In genomic region chr1:25922633-25923567, GRCh38 we compare ENCODE assay signal across 8 cellular contexts. TPM values are rescaled to one million over a fixed set of nuclear protein-coding genes. Genes with fewer than 3 reads are reported as not detected.
DNase-seq lines count a peak whose midpoint lies in the region; ATAC-seq and TF ChIP-seq lines count a peak whose summit lies in the region.

No MANE protein-coding gene starts in this region.

- peaks cover 34% of the 10 kb centered on the region for H3K4me1 Mint-ChIP-seq in activated naive CD8-positive, alpha-beta T cell (ENCODE audit: low read depth)

- BruUV-seq in Panc1 (replicated peaks; lab: Mats Ljungman, UMichigan), result no TSS peak

- in situ Hi-C loops in Panc1 (cut with HindIII; ENCODE audit: low pct_unique_long_range_greater_than_20kb, low sequenced_read_pairs), result no loop called here

- H3K36me3 Mint-ChIP-seq in activated naive CD8-positive, alpha-beta T cell, result no peaks in the 10 kb centered on the region

- H3K27ac Mint-ChIP-seq in activated naive CD8-positive, alpha-beta T cell, result peak overlapping the region; percentile 79

- TF ChIP-seq CTCF in Panc1 (IDR thresholded peaks at IDR 0.05), result no peak
- no peak for TF ChIP-seq CTCF in osteoblast (IDR thresholded peaks at IDR 0.05; ENCODE audit: extremely low read depth, low read depth, low read length)

- H3K4me3 Mint-ChIP-seq in activated naive CD8-positive, alpha-beta T cell, result peak overlapping the region; percentile 84

- H3K27me3 ChIP-seq in Panc1 (ENCODE audit: control insufficient read depth, insufficient read depth, low read length) (no peaks in the 10 kb centered on the region), osteoblast (ENCODE audit: insufficient read depth, low read length) (peaks cover 7% of the 10 kb centered on the region)

- no peaks in the 10 kb centered on the region for H3K27me3 Mint-ChIP-seq in activated naive CD8-positive, alpha-beta T cell

- no peaks in the 10 kb centered on the region for H3K79me2 ChIP-seq in osteoblast (ENCODE audit: insufficient read depth, low read length)

- intact Hi-C loops in Panc1 (cut with micrococcal nuclease; ENCODE audit: unreplicated experiment), result no loop called here
- intact Hi-C loops in cardiac septum (cut with DNase I), result loop anchor here (5.0 kb wide), 1 partner anchor 74 kb away; the partner anchor contains the start of gene PAFAH2

- CTCF ChIA-PET in Panc1 (lab: Charles Lee), result interaction anchor here (0.6 to 1.5 kb wide), 2 partner anchors 27 to 1068 kb away, joined by 4 to 7 read pairs; no protein-coding TSS in a partner anchor

- peaks cover 15% of the 10 kb centered on the region for H3K4me1 ChIP-seq in Panc1 (ENCODE audit: control insufficient read depth, insufficient read depth, low read length)
- H3K4me1 ChIP-seq in osteoblast (ENCODE audit: insufficient read depth, low read length), result peaks cover 15% of the 10 kb centered on the region

- no peaks in the 10 kb centered on the region for H3K36me3 ChIP-seq in Panc1 (ENCODE audit: control insufficient read depth, insufficient read depth, low read length)
- H3K36me3 ChIP-seq in osteoblast (ENCODE audit: insufficient read depth, low read length), result no peaks in the 10 kb centered on the region

- H3K27ac ChIP-seq in Panc1 (ENCODE audit: low read length) (peak overlapping the region; percentile 93), osteoblast (ENCODE audit: low read depth, low read length) (no peak overlapping the region)

- peak overlapping the region; percentile 98 for H2AFZ ChIP-seq in osteoblast (ENCODE audit: low read length)

- H4K20me1 ChIP-seq in osteoblast (ENCODE audit: insufficient read depth, low read length), result no peaks in the 10 kb centered on the region

- H3K9me3 ChIP-seq in Panc1 (ENCODE audit: control insufficient read depth, insufficient read depth, low read depth, low read length), result no peaks in the 10 kb centered on the region
- no peaks in the 10 kb centered on the region for H3K9me3 ChIP-seq in osteoblast (ENCODE audit: low read depth, low read length)

- peak overlapping the region; percentile 92 for H3K4me2 ChIP-seq in osteoblast (ENCODE audit: insufficient read depth, low read length)

- POLR2A ChIA-PET in Panc1 (lab: Charles Lee), result interaction anchor here (0.6 kb wide), 1 partner anchor 82 kb away, joined by 6 read pairs; no protein-coding TSS in a partner anchor

- ATAC-seq in Panc1, result peak; percentile 91
- ATAC-seq in HG03432 (IDR thresholded peaks at IDR 0.05; ENCODE audit: unreplicated experiment), result no peak
- no peak for ATAC-seq in GM18861 (IDR thresholded peaks at IDR 0.05; ENCODE audit: unreplicated experiment)

- H3K9me3 Mint-ChIP-seq in activated naive CD8-positive, alpha-beta T cell (ENCODE audit: low read depth), result no peaks in the 10 kb centered on the region

- DNase-seq in NCI-H1105 treated with DMSO at 0.1 percent for 48 hours (lab: John Stamatoyannopoulos, UW), result peak; percentile 37
- no peak for DNase-seq in NCI-H1105 (lab: John Stamatoyannopoulos, UW)
- no peak for DNase-seq in Panc1 (ENCODE audit: low read depth, low spot score)
- DNase-seq in cardiac septum (ENCODE audit: low spot score), result peak; percentile 76
- no peak for DNase-seq in osteoblast (ENCODE audit: insufficient read length, low spot score, missing footprints)

- peak overlapping the region; percentile 50 to 66 for H3K4me3 ChIP-seq in Panc1 (ENCODE audit: low read depth in 2 of 2, low read length in 2 of 2)
- peak overlapping the region; percentile 75 for H3K4me3 ChIP-seq in osteoblast (ENCODE audit: insufficient read depth, low read length)

RNA-seq across cellular contexts. Expression of gene STMN1, which starts 16.7 kb away (rescaled TPM):
- total RNA-seq in Panc1 (2021; ENCODE audit: unreplicated experiment) (316 TPM), cardiac septum (55.4 TPM), osteoblast (34.7 and 35.1 TPM in 2 replicates)
- polyA plus RNA-seq in Panc1 (2012; ENCODE audit: insufficient read length), result 199 TPM

RNA-seq across cellular contexts. Expression of gene PAQR7, which starts 47.4 kb away (rescaled TPM):
- total RNA-seq in Panc1 (2021; ENCODE audit: unreplicated experiment), result 30.9 TPM
- polyA plus RNA-seq in Panc1 (2012; ENCODE audit: insufficient read length), result 28.7 TPM
- 2.4 TPM for total RNA-seq in cardiac septum
- total RNA-seq in osteoblast, result 9.8 and 11.2 TPM in 2 replicates

Comparison
In these comparisons a context has a peak if more than half of its experiments do, and no peak if none do; other contexts are left out.
1. DNase-seq: peak in NCI-H1105 treated with DMSO at 0.1 percent for 48 hours (single experiment) and cardiac septum (single experiment); none in NCI-H1105 (single experiment), Panc1 (single experiment) and osteoblast (single experiment).